ENCODE assay signal across 1 cellular context in genomic region chr3:128725547-128725931, GRCh38.
TF ChIP-seq lines count a peak whose summit lies in the region.

No MANE protein-coding gene starts in this region.

TF ChIP-seq in H1, 55 proteins besides CTCF, POLR2A, EP300 and RAD21 (continued from another document):
- TF ChIP-seq KDM1A (IDR thresholded peaks at IDR 0.05; ENCODE audit: borderline replicate concordance, low read length) = no peak
- TF ChIP-seq SUZ12 (IDR thresholded peaks at IDR 0.05; ENCODE audit: low read length) = no peak
- no peak for TF ChIP-seq CBX8 (IDR thresholded peaks at IDR 0.05; ENCODE audit: borderline replicate concordance, low read depth, low read length)
- TF ChIP-seq GTF2F1 (IDR thresholded peaks at IDR 0.05; ENCODE audit: borderline replicate concordance, low read depth, low read length) = no peak
